ENCODE assay signal across 10 cellular contexts in the genomic region with DNA sequence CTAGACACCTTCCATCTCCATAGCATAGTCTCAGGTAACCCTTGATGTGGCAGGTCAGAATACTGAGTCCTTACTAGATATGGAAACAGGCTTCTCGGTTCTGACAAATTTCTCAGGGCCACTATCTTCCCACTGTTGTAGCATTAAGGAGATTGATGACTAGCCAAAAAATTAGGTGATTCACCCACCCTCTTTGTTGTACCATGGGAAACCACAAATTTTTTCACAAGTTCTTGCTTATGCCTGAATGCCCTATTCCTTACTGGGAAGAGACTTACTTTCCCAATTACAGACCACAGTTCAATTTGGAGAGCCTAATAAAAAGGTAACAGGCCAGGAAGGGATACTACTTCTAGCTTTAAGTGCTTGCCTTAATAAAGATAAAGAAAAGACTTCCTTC.
"Had no signal": no experiment of that assay in that cellular context is flagged by ENCODE, and none has a peak within 500 bp of the region (broad histone marks: within the 10 kb centered on the region; RNA-seq: fewer than 3 reads in every experiment).

No MANE protein-coding gene starts in this region.

- H3K27ac Mint-ChIP-seq: HFFc6 had no signal

- FAIRE-seq: HTR-8/SVneo, K562 had no signal

- ATAC-seq: HCT116, K562 had no signal

- H3K4me1 ChIP-seq: HAP-1 had no signal

- H3K27ac ChIP-seq: GM23248, HL-60 had no signal

- H3K4me3 Mint-ChIP-seq: HFFc6 had no signal

- H3K9me3 ChIP-seq: HAP-1 had no signal

- H3K36me3 ChIP-seq: HAP-1 had no signal

- DNase-seq: GM23248, GOT3, H7, HFFc6, IMR-90 had no signal

- H3K4me3 ChIP-seq: GM23248, HAP-1, K562 had no signal
